In genomic region chr10:22317121-22317370, GRCh38 we compare ENCODE assay signal across 8 cellular contexts. TPM values are rescaled to one million over a fixed set of nuclear protein-coding genes. Genes with fewer than 3 reads are reported as not detected.
DNase-seq lines count a peak whose midpoint lies in the region; ATAC-seq and TF ChIP-seq lines count a peak whose summit lies in the region.

No MANE protein-coding gene starts in this region.

- H3K36me3 Mint-ChIP-seq in activated T-cell treated with anti-CD3 and anti-CD28 coated beads, Interleukin-2, amount 50 U/mL, for 24 hours (ENCODE audit: low read depth) = peaks cover 25% of the 10 kb centered on the region
- peaks cover 11 to 22% of the 10 kb centered on the region in 2 donors for H3K36me3 Mint-ChIP-seq in activated naive CD4-positive, alpha-beta T cell treated with anti-CD3 and anti-CD28 coated beads, Interleukin-2, amount 50 U/mL, for 72 hours

- peak overlapping the region; percentile 95 for H3K27ac ChIP-seq in thymus (ENCODE audit: low read depth)

- H3K4me1 ChIP-seq in thymus (ENCODE audit: control insufficient read depth, insufficient read depth, low read length) = peaks cover under 1% of the 10 kb centered on the region

- ATAC-seq in activated naive CD4-positive, alpha-beta T cell treated with anti-CD3 and anti-CD28 coated beads, Interleukin-2, amount 50 U/mL, for 72 hours = no peak
- ATAC-seq in HG03571 (IDR thresholded peaks at IDR 0.05; ENCODE audit: unreplicated experiment) = no peak

- peaks cover 4% of the 10 kb centered on the region for H3K27me3 ChIP-seq in kidney epithelial cell (ENCODE audit: control insufficient read depth, insufficient read depth, low read length)
- H3K27me3 ChIP-seq in thymus (ENCODE audit: control insufficient read depth, insufficient read depth) = peaks cover 24% of the 10 kb centered on the region

- peak overlapping the region; percentile 93 for H3K27ac Mint-ChIP-seq in activated T-cell treated with anti-CD3 and anti-CD28 coated beads, Interleukin-2, amount 50 U/mL, for 24 hours
- peak overlapping the region; percentile 57 to 90 for H3K27ac Mint-ChIP-seq in activated naive CD4-positive, alpha-beta T cell treated with anti-CD3 and anti-CD28 coated beads, Interleukin-2, amount 50 U/mL, for 72 hours

- peak overlapping the region; percentile 93 for H3K4me3 Mint-ChIP-seq in activated T-cell treated with anti-CD3 and anti-CD28 coated beads, Interleukin-2, amount 50 U/mL, for 24 hours

- H3K9me3 ChIP-seq in thymus (ENCODE audit: control insufficient read depth) = no peaks in the 10 kb centered on the region

- peaks cover 42% of the 10 kb centered on the region for H3K4me1 Mint-ChIP-seq in activated T-cell treated with anti-CD3 and anti-CD28 coated beads, Interleukin-2, amount 50 U/mL, for 24 hours (ENCODE audit: low read depth)

- H3K36me3 ChIP-seq in kidney epithelial cell (ENCODE audit: control insufficient read depth, insufficient read depth, low read length) = no peaks in the 10 kb centered on the region
- H3K36me3 ChIP-seq in thymus (ENCODE audit: control insufficient read depth, insufficient read depth) = no peaks in the 10 kb centered on the region

- H3K9me3 Mint-ChIP-seq in activated T-cell treated with anti-CD3 and anti-CD28 coated beads, Interleukin-2, amount 50 U/mL, for 24 hours = no peaks in the 10 kb centered on the region
- H3K9me3 Mint-ChIP-seq in activated naive CD4-positive, alpha-beta T cell treated with anti-CD3 and anti-CD28 coated beads, Interleukin-2, amount 50 U/mL, for 72 hours = no peaks in the 10 kb centered on the region

- TF ChIP-seq CTCF in kidney epithelial cell (IDR thresholded peaks at IDR 0.05; ENCODE audit: insufficient read depth, low read length, poor library complexity, severe bottlenecking) = no peak

- peaks cover 18% of the 10 kb centered on the region for H3K27me3 Mint-ChIP-seq in activated T-cell treated with anti-CD3 and anti-CD28 coated beads, Interleukin-2, amount 50 U/mL, for 24 hours

- no peak for DNase-seq in activated T-cell treated with anti-CD3 and anti-CD28 coated beads, Interleukin-2, amount 50 U/mL, for 24 hours
- DNase-seq in activated T-cell treated with anti-CD3 and anti-CD28 coated beads for 4 hours = no peak
- no peak for DNase-seq in activated naive CD4-positive, alpha-beta T cell treated with anti-CD3 and anti-CD28 coated beads, Interleukin-2, amount 50 U/mL, for 72 hours (ENCODE audit: low spot score in 2 of 2)
- DNase-seq in kidney epithelial cell (ENCODE audit: low read depth) = no peak
- no peak for DNase-seq in SW 1271 (lab: John Stamatoyannopoulos, UW)
- DNase-seq in NCI-H187 treated with DMSO at 0.1 percent for 48 hours (lab: John Stamatoyannopoulos, UW) = no peak

- WGBS in thymus = 8% methylated on average over 8 of the region's 8 CpGs

- peak overlapping the region; percentile 73 for H3K4me3 ChIP-seq in kidney epithelial cell (ENCODE audit: low read depth, low read length)
- H3K4me3 ChIP-seq in thymus (ENCODE audit: low read length) = peak overlapping the region; percentile 97

RNA-seq across cellular contexts. Expression of gene COMMD3, which starts 0.9 kb away (rescaled TPM):
- 10 to 100 TPM; 57.3 to 91.3 TPM for total RNA-seq in activated naive CD4-positive, alpha-beta T cell treated with anti-CD3 and anti-CD28 coated beads, Interleukin-2, amount 50 U/mL, for 72 hours
- total RNA-seq in kidney epithelial cell = 48.1 and 92.4 TPM in 2 replicates
- polyA plus RNA-seq in thymus = 132 TPM

RNA-seq across cellular contexts. Expression of gene BMI1, which starts 3.9 kb away (rescaled TPM):
- total RNA-seq in activated naive CD4-positive, alpha-beta T cell treated with anti-CD3 and anti-CD28 coated beads, Interleukin-2, amount 50 U/mL, for 72 hours = 10 to 100 TPM; 42.9 to 48.7 TPM
- 54.6 and 60.5 TPM in 2 replicates for total RNA-seq in kidney epithelial cell
- 39.8 TPM for polyA plus RNA-seq in thymus

RNA-seq across cellular contexts. Expression of gene SPAG6, which starts 28.2 kb away (rescaled TPM):
- total RNA-seq in activated naive CD4-positive, alpha-beta T cell treated with anti-CD3 and anti-CD28 coated beads, Interleukin-2, amount 50 U/mL, for 72 hours = under 1 TPM in 1 of 2 donors, not detected in 1; 0.19 TPM
- 0.79 and 1.2 TPM in 2 replicates for total RNA-seq in kidney epithelial cell
- polyA plus RNA-seq in thymus = 1.0 TPM
